In genomic region chr1:85313888-85314696, GRCh38 we compare ENCODE assay signal across 9 cellular contexts. TPM values are rescaled to one million over a fixed set of nuclear protein-coding genes. Genes with fewer than 3 reads are reported as not detected.
DNase-seq lines count a peak whose midpoint lies in the region; ATAC-seq and TF ChIP-seq lines count a peak whose summit lies in the region.
"Had no signal": no experiment of that assay in that cellular context is flagged by ENCODE, and none has a peak within 500 bp of the region (broad histone marks: within the 10 kb centered on the region; RNA-seq: fewer than 3 reads in every experiment).

No MANE protein-coding gene starts in this region.

- H3K9me3 Mint-ChIP-seq in Calu3 (ENCODE audit: low read depth, unreplicated experiment): no peaks in the 10 kb centered on the region

- in situ Hi-C loops in Panc1 (cut with HindIII; ENCODE audit: low pct_unique_long_range_greater_than_20kb, low sequenced_read_pairs): loop anchor here (25.0 kb wide), 1 partner anchor 373 kb away; no protein-coding TSS in a partner anchor

- H3K4me1 ChIP-seq in Panc1 (ENCODE audit: control insufficient read depth, insufficient read depth, low read length): peaks cover 36% of the 10 kb centered on the region

- DNase-seq in Calu3: no peak
- DNase-seq in Panc1 (ENCODE audit: low read depth, low spot score): peak; percentile 92
- peak; percentile 90 for DNase-seq in fibroblast of pulmonary artery (ENCODE audit: low read depth)
- DNase-seq in pulmonary artery endothelial cell (ENCODE audit: low read depth, low spot score): peak; percentile 90
- DNase-seq in cerebellar cortex (ENCODE audit: low spot score): no peak
- no peak for DNase-seq in hypothalamus (lab: John Stamatoyannopoulos, UW)
- DNase-seq: activated naive CD4-positive, alpha-beta T cell treated with anti-CD3 and anti-CD28 coated beads, Interleukin-2, amount 50 U/mL, for 16 hours had no signal

- no peak overlapping the region for H3K4me3 ChIP-seq in Panc1 (ENCODE audit: low read depth in 2 of 2, low read length in 2 of 2)
- H3K4me3 ChIP-seq in fibroblast of pulmonary artery (replicated peaks; ENCODE audit: low read depth, low read length): no peak overlapping the region

- BruUV-seq in Calu3 (replicated peaks; lab: Mats Ljungman, UMichigan): no TSS peak
- BruUV-seq in Panc1 (replicated peaks; lab: Mats Ljungman, UMichigan): no TSS peak

- peak; percentile 93 for ATAC-seq in Panc1
- ATAC-seq in HG02763 (IDR thresholded peaks at IDR 0.05; ENCODE audit: unreplicated experiment): no peak
- ATAC-seq in HG02759 (IDR thresholded peaks at IDR 0.05; ENCODE audit: unreplicated experiment): no peak

- CTCF ChIA-PET in Calu3 (lab: Charles Lee) (no interaction called here), Panc1 (lab: Charles Lee) (interaction anchor here (0.6 to 0.9 kb wide), 2 partner anchors 271 to 648 kb away, joined by 3 read pairs; no protein-coding TSS in a partner anchor)

- H3K4me1 Mint-ChIP-seq in Calu3 (ENCODE audit: low read depth, unreplicated experiment): peaks cover 48% of the 10 kb centered on the region

- POLR2A ChIA-PET in Panc1 (lab: Charles Lee): interaction anchor here (0.6 to 1.0 kb wide), 3 partner anchors 9 to 270 kb away, joined by 3 read pairs; no protein-coding TSS in a partner anchor

- H3K27me3 ChIP-seq in Panc1 (ENCODE audit: control insufficient read depth, insufficient read depth, low read length): no peaks in the 10 kb centered on the region

- TF ChIP-seq CTCF in Calu3 (IDR thresholded peaks at IDR 0.05; ENCODE audit: unreplicated experiment) (no peak), Panc1 (IDR thresholded peaks at IDR 0.05) (no peak), fibroblast of pulmonary artery (IDR thresholded peaks at IDR 0.05; ENCODE audit: low read length, missing control alignments) (no peak)

- peaks cover 5% of the 10 kb centered on the region for H3K36me3 Mint-ChIP-seq in Calu3 (ENCODE audit: insufficient read depth, unreplicated experiment)

- no peak overlapping the region for H3K4me3 Mint-ChIP-seq in Calu3 (ENCODE audit: low read depth, unreplicated experiment)

- H3K36me3 ChIP-seq in Panc1 (ENCODE audit: control insufficient read depth, insufficient read depth, low read length): peaks cover 3% of the 10 kb centered on the region

- intact Hi-C loops in Calu3 (cut with micrococcal nuclease; ENCODE audit: unreplicated experiment): no loop called here
- intact Hi-C loops in Panc1 (cut with micrococcal nuclease; ENCODE audit: unreplicated experiment): no loop called here

- no peaks in the 10 kb centered on the region for H3K27me3 Mint-ChIP-seq in Calu3 (ENCODE audit: unreplicated experiment)

- peak overlapping the region; percentile 26 for H3K27ac Mint-ChIP-seq in Calu3 (ENCODE audit: unreplicated experiment)

- peaks cover 4% of the 10 kb centered on the region; the same call in 1 of the 2 replicates for H3K9me3 ChIP-seq in Panc1 (ENCODE audit: control insufficient read depth, insufficient read depth, low read depth, low read length)

- peak overlapping the region; percentile 85 for H3K27ac ChIP-seq in Panc1 (ENCODE audit: low read length)

RNA-seq across cellular contexts. Expression of gene BCL10, which starts 37.7 kb away (rescaled TPM):
- total RNA-seq in Calu3 (2022): 57.7 and 59.1 TPM in 2 replicates
- total RNA-seq in Panc1 (2021; ENCODE audit: unreplicated experiment): 69.9 TPM
- 32.8 TPM for polyA plus RNA-seq in Panc1 (2012; ENCODE audit: insufficient read length)
- 54.9 and 69.8 TPM in 2 replicates for total RNA-seq in pulmonary artery endothelial cell

RNA-seq across cellular contexts. Expression of gene C1orf52, which starts 54.6 kb away (rescaled TPM):
- total RNA-seq in Calu3 (2022): 29.7 TPM in 2 replicates
- 51.6 TPM for total RNA-seq in Panc1 (2021; ENCODE audit: unreplicated experiment)
- 44.0 TPM for polyA plus RNA-seq in Panc1 (2012; ENCODE audit: insufficient read length)
- 16.2 and 24.4 TPM in 2 replicates for total RNA-seq in pulmonary artery endothelial cell

Comparison
In these comparisons a context has a peak if more than half of its experiments do, and no peak if none do; other contexts are left out.
1. DNase-seq: peak in Panc1 (single experiment), fibroblast of pulmonary artery (single experiment) and pulmonary artery endothelial cell (single experiment); none in Calu3 (single experiment), cerebellar cortex (single experiment) and hypothalamus (0 of 51).